ENCODE assay signal across 21 cellular contexts in genomic region chr7:77606561-77606960, GRCh38.
DNase-seq lines count a peak whose midpoint lies in the region; ATAC-seq, FAIRE-seq and TF ChIP-seq lines count a peak whose summit lies in the region.
"Had no signal": no experiment of that assay in that cellular context is flagged by ENCODE, and none has a peak within 500 bp of the region (broad histone marks: within the 10 kb centered on the region; RNA-seq: fewer than 3 reads in every experiment).

No MANE protein-coding gene starts in this region.

- H3K27ac Mint-ChIP-seq in astrocyte (ENCODE audit: unreplicated experiment) (peak overlapping the region; percentile 47), type B pancreatic cell (no peak overlapping the region)
- H3K27ac Mint-ChIP-seq in stimulated activated naive B cell treated with anti-CD40 and anti-IgM and Interleukin-4, amounts not matched to agents 10 μg/mL and 1 μg/mL and 100 μg/mL, for 72 hours: peak overlapping the region; percentile 39
- H3K27ac Mint-ChIP-seq: CD8-positive, alpha-beta memory T cell; HFFc6 had no signal

- H3K36me3 Mint-ChIP-seq in astrocyte (ENCODE audit: low read depth, unreplicated experiment) (peaks cover 5% of the 10 kb centered on the region), type B pancreatic cell (peaks cover 30% of the 10 kb centered on the region)
- peaks cover 23 to 24% of the 10 kb centered on the region in 2 donors for H3K36me3 Mint-ChIP-seq in stimulated activated naive B cell treated with anti-CD40 and anti-IgM and Interleukin-4, amounts not matched to agents 10 μg/mL and 1 μg/mL and 100 μg/mL, for 72 hours

- FAIRE-seq in GM12891 (lab: Jason Lieb, UNC): peak; percentile 38
- no peak for FAIRE-seq in astrocyte (lab: Jason Lieb, UNC)
- FAIRE-seq: GM12892, GM18507 had no signal

- no peak overlapping the region for H2AFZ ChIP-seq in astrocyte (ENCODE audit: low read depth, low read length)

- peak; percentile 50 to 63 for ATAC-seq in stimulated activated naive B cell treated with anti-CD40 and anti-IgM and Interleukin-4, amounts not matched to agents 10 μg/mL and 1 μg/mL and 100 μg/mL, for 72 hours (replicated peaks)
- ATAC-seq in GM18520 (IDR thresholded peaks at IDR 0.05; ENCODE audit: unreplicated experiment): no peak
- ATAC-seq: HCT116 had no signal

- no peak for TF ChIP-seq POLR2A in GM12891 (IDR thresholded peaks at IDR 0.05; ENCODE audit: low read depth, low read length)

- no peak overlapping the region for H3K4me2 ChIP-seq in astrocyte (ENCODE audit: low read length)

- peaks cover 41% of the 10 kb centered on the region for H3K36me3 ChIP-seq in astrocyte (ENCODE audit: insufficient read depth, low read length)

- H3K27me3 Mint-ChIP-seq in astrocyte (ENCODE audit: low read depth, unreplicated experiment): no peaks in the 10 kb centered on the region
- no peaks in the 10 kb centered on the region for H3K27me3 Mint-ChIP-seq in stimulated activated naive B cell treated with anti-CD40 and anti-IgM and Interleukin-4, amounts not matched to agents 10 μg/mL and 1 μg/mL and 100 μg/mL, for 72 hours
- no peaks in the 10 kb centered on the region for H3K27me3 Mint-ChIP-seq in type B pancreatic cell
- H3K27me3 Mint-ChIP-seq: CD4-positive, CD25-positive, alpha-beta regulatory T cell; CD8-positive, alpha-beta memory T cell had no signal

- H3K27ac ChIP-seq in astrocyte (ENCODE audit: low read depth, low read length): no peak overlapping the region
- H3K27ac ChIP-seq: HL-60 had no signal

- peaks cover 21% of the 10 kb centered on the region for H4K20me1 ChIP-seq in astrocyte (ENCODE audit: insufficient read depth, low read length)

- no peak overlapping the region for H3K9ac ChIP-seq in astrocyte (ENCODE audit: low read length)

- TF ChIP-seq CTCF in astrocyte (IDR thresholded peaks at IDR 0.05; ENCODE audit: insufficient read depth, low read depth, low read length) (no peak), type B pancreatic cell (conservative IDR thresholded peaks at IDR 0.05) (no peak)

- no peaks in the 10 kb centered on the region for H3K4me1 Mint-ChIP-seq in astrocyte (ENCODE audit: low read depth, unreplicated experiment)
- peaks cover 3 to 9% of the 10 kb centered on the region in 2 donors for H3K4me1 Mint-ChIP-seq in stimulated activated naive B cell treated with anti-CD40 and anti-IgM and Interleukin-4, amounts not matched to agents 10 μg/mL and 1 μg/mL and 100 μg/mL, for 72 hours
- H3K4me1 Mint-ChIP-seq in type B pancreatic cell (ENCODE audit: unreplicated experiment): no peaks in the 10 kb centered on the region
- H3K4me1 Mint-ChIP-seq: CD4-positive, CD25-positive, alpha-beta regulatory T cell; CD8-positive, alpha-beta memory T cell had no signal

- H3K4me1 ChIP-seq in astrocyte (ENCODE audit: insufficient read depth, low read length): no peaks in the 10 kb centered on the region
- H3K4me1 ChIP-seq: BE2C had no signal

- H3K27me3 ChIP-seq in astrocyte (ENCODE audit: insufficient read depth, low read length): no peaks in the 10 kb centered on the region
- H3K27me3 ChIP-seq: BE2C had no signal

- H3K4me3 Mint-ChIP-seq in astrocyte (ENCODE audit: unreplicated experiment) (no peak overlapping the region), type B pancreatic cell (no peak overlapping the region)
- no peak overlapping the region for H3K4me3 Mint-ChIP-seq in stimulated activated naive B cell treated with anti-CD40 and anti-IgM and Interleukin-4, amounts not matched to agents 10 μg/mL and 1 μg/mL and 100 μg/mL, for 72 hours
- H3K4me3 Mint-ChIP-seq: CD4-positive, CD25-positive, alpha-beta regulatory T cell; CD8-positive, alpha-beta memory T cell; HFFc6 had no signal

- H3K79me2 ChIP-seq in astrocyte (ENCODE audit: insufficient read depth, low read length): peaks cover 19% of the 10 kb centered on the region

- H3K9me3 Mint-ChIP-seq in astrocyte (ENCODE audit: unreplicated experiment) (no peaks in the 10 kb centered on the region), type B pancreatic cell (no peaks in the 10 kb centered on the region)
- no peaks in the 10 kb centered on the region for H3K9me3 Mint-ChIP-seq in stimulated activated naive B cell treated with anti-CD40 and anti-IgM and Interleukin-4, amounts not matched to agents 10 μg/mL and 1 μg/mL and 100 μg/mL, for 72 hours
- H3K9me3 Mint-ChIP-seq: CD8-positive, alpha-beta memory T cell; HFFc6 had no signal

- DNase-seq in GM12891 (ENCODE audit: insufficient read length, low spot score) (no peak), MV-4-11 (lab: John Stamatoyannopoulos, UW) (peak; percentile 52), astrocyte (ENCODE audit: low read depth) (no peak), NCI-H2081 treated with DMSO at 0.1 percent for 48 hours (lab: John Stamatoyannopoulos, UW) (no peak), type B pancreatic cell (ENCODE audit: extremely low spot score, unreplicated experiment) (no peak)
- no peak for DNase-seq in stimulated activated naive B cell treated with anti-CD40 and anti-IgM and Interleukin-4, amounts not matched to agents 10 μg/mL and 1 μg/mL and 100 μg/mL, for 72 hours
- DNase-seq: ACHN; BE2C; C1 segment of cervical spinal cord; CD4-positive, CD25-positive, alpha-beta regulatory T cell; CD8-positive, alpha-beta memory T cell; COR-L47; DMS 273 treated with DMSO at 0.1 percent for 48 hours; GOT3; H7; HFFc6 had no signal

- no peak overlapping the region for H3K4me3 ChIP-seq in astrocyte (ENCODE audit: insufficient read depth, low read depth, low read length)

- H3K9me3 ChIP-seq in astrocyte (ENCODE audit: insufficient read depth, low read depth, low read length): no peaks in the 10 kb centered on the region
- H3K9me3 ChIP-seq: BE2C had no signal

TF ChIP-seq in GM12891, 5 proteins besides CTCF, POLR2A, EP300 and RAD21:
- TF ChIP-seq POU2F2 (IDR thresholded peaks at IDR 0.05; ENCODE audit: low read depth, low read length) (no peak), TAF1 (IDR thresholded peaks at IDR 0.05; ENCODE audit: low read depth, low read length) (no peak), SPI1 (IDR thresholded peaks at IDR 0.05; ENCODE audit: low read depth, low read length) (no peak), POLR2AphosphoS5 (IDR thresholded peaks at IDR 0.05; ENCODE audit: low read depth, low read length) (no peak), PAX5 (IDR thresholded peaks at IDR 0.05; ENCODE audit: insufficient read depth, low read length, severe bottlenecking) (no peak)
